Comparison of ENCODE assay signal across 2 cellular contexts in genomic region chr7:37068902-37069301, GRCh38.
TF ChIP-seq lines count a peak whose summit lies in the region.

No MANE protein-coding gene starts in this region.

TF ChIP-seq in GM23338, 12 proteins besides CTCF, POLR2A, EP300 and RAD21 (continued from another document):
- TF ChIP-seq ZNF462 (CRISPR knock-in tag; IDR thresholded peaks at IDR 0.05) (no peak), NANOG (IDR thresholded peaks at IDR 0.05; ENCODE audit: borderline replicate concordance) (no peak), STAT1 (IDR thresholded peaks at IDR 0.05; ENCODE audit: unreplicated experiment) (no peak)
- TF ChIP-seq, protein P1, sequence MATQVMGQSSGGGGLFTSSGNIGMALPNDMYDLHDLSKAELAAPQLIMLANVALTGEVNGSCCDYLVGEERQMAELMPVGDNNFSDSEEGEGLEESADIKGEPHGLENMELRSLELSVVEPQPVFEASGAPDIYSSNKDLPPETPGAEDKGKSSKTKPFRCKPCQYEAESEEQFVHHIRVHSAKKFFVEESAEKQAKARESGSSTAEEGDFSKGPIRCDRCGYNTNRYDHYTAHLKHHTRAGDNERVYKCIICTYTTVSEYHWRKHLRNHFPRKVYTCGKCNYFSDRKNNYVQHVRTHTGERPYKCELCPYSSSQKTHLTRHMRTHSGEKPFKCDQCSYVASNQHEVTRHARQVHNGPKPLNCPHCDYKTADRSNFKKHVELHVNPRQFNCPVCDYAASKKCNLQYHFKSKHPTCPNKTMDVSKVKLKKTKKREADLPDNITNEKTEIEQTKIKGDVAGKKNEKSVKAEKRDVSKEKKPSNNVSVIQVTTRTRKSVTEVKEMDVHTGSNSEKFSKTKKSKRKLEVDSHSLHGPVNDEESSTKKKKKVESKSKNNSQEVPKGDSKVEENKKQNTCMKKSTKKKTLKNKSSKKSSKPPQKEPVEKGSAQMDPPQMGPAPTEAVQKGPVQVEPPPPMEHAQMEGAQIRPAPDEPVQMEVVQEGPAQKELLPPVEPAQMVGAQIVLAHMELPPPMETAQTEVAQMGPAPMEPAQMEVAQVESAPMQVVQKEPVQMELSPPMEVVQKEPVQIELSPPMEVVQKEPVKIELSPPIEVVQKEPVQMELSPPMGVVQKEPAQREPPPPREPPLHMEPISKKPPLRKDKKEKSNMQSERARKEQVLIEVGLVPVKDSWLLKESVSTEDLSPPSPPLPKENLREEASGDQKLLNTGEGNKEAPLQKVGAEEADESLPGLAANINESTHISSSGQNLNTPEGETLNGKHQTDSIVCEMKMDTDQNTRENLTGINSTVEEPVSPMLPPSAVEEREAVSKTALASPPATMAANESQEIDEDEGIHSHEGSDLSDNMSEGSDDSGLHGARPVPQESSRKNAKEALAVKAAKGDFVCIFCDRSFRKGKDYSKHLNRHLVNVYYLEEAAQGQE (IDR thresholded peaks at IDR 0.05; ENCODE audit: unreplicated experiment): no peak

TF ChIP-seq in WTC11, 78 proteins besides CTCF, POLR2A, EP300 and RAD21 (continued from another document):
- TF ChIP-seq PRDM15 (CRISPR knock-in tag; IDR thresholded peaks at IDR 0.05) (no peak), ZNF416 (CRISPR knock-in tag; IDR thresholded peaks at IDR 0.05) (no peak), MAX (CRISPR knock-in tag; IDR thresholded peaks at IDR 0.05) (no peak), GTF2I (CRISPR knock-in tag; conservative IDR thresholded peaks at IDR 0.05) (no peak), CBFB (CRISPR knock-in tag; IDR thresholded peaks at IDR 0.05; ENCODE audit: low read depth) (no peak), NFATC4 (CRISPR knock-in tag; IDR thresholded peaks at IDR 0.05) (no peak), NR3C1 (CRISPR knock-in tag; conservative IDR thresholded peaks at IDR 0.05; ENCODE audit: low read depth) (no peak), ZNF532 (CRISPR knock-in tag; IDR thresholded peaks at IDR 0.05; ENCODE audit: borderline replicate concordance) (no peak), IRF1 (CRISPR knock-in tag; IDR thresholded peaks at IDR 0.05) (no peak), JUN (CRISPR knock-in tag; IDR thresholded peaks at IDR 0.05) (no peak), FOXP4 (CRISPR knock-in tag; IDR thresholded peaks at IDR 0.05) (no peak), NR1H2 (CRISPR knock-in tag; IDR thresholded peaks at IDR 0.05) (no peak), ZNF512 (CRISPR knock-in tag; IDR thresholded peaks at IDR 0.05; ENCODE audit: borderline replicate concordance) (no peak), AFF4 (CRISPR knock-in tag; IDR thresholded peaks at IDR 0.05; ENCODE audit: borderline replicate concordance) (no peak)
- TF ChIP-seq, protein P2, sequence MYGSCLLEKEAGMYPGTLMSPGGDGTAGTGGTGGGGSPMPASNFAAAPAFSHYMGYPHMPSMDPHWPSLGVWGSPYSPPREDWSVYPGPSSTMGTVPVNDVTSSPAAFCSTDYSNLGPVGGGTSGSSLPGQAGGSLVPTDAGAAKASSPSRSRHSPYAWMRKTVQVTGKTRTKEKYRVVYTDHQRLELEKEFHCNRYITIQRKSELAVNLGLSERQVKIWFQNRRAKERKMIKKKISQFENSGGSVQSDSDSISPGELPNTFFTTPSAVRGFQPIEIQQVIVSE (CRISPR knock-in tag; IDR thresholded peaks at IDR 0.05; ENCODE audit: borderline replicate concordance): no peak
- TF ChIP-seq, protein P3, sequence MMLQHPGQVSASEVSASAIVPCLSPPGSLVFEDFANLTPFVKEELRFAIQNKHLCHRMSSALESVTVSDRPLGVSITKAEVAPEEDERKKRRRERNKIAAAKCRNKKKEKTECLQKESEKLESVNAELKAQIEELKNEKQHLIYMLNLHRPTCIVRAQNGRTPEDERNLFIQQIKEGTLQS (CRISPR knock-in tag; conservative IDR thresholded peaks at IDR 0.05): no peak
